ENCODE assay signal across 1 cellular context in the genomic region with DNA sequence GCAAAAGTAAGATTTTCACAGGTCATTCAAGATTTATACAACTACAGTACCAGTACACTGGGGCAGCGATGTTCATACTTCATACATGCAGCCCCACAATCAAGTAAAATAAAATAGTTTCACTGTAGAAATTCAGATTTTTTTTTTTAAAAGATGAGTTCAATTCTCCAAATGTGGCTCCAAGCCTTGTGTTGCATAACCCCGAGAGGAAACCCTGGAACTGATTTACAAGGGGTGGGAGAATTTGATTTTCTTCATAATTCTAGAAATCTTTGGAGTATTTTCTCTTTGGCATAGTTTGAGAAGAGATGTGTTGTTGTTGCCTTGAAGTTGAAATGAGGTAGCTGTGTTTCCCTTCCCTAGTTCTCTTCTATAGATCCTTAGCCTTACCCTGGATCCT.
TF ChIP-seq lines count a peak whose summit lies in the region.

No MANE protein-coding gene starts in this region.

TF ChIP-seq in K562, 482 proteins besides CTCF, POLR2A, EP300 and RAD21:
- TF ChIP-seq CEBPB (tag; IDR thresholded peaks at IDR 0.05) (peak; percentile 43), FOSL1 (tag; conservative IDR thresholded peaks at IDR 0.05) (no peak), NELFE (IDR thresholded peaks at IDR 0.05; ENCODE audit: insufficient read depth, insufficient read length) (no peak), KDM1A (IDR thresholded peaks at IDR 0.05) (peak; percentile 58 to 67), ELF4 (CRISPR knock-in tag; IDR thresholded peaks at IDR 0.05) (no peak), ZNF253 (CRISPR knock-in tag; conservative IDR thresholded peaks at IDR 0.05) (no peak), RCOR1 (IDR thresholded peaks at IDR 0.05; ENCODE audit: borderline replicate concordance in 1 of 2, low read depth in 2 of 2, low read length in 2 of 2) (0 out of 4 replicates have a peak, but pooled peaks of 1 of the 2 experiments have one; percentile 15), NCOR1 (IDR thresholded peaks at IDR 0.05) (0 out of 2 replicates have a peak, but pooled peaks have one; percentile 8), CEBPG (CRISPR knock-in tag; IDR thresholded peaks at IDR 0.05) (no peak), CEBPG (tag; conservative IDR thresholded peaks at IDR 0.05 in 1 of 2, IDR thresholded peaks at IDR 0.05 in 1 of 2) (peak in 1 of 2 experiments; percentile 52; a peak in 1 of 4 replicates)
- TF ChIP-seq, protein P1, sequence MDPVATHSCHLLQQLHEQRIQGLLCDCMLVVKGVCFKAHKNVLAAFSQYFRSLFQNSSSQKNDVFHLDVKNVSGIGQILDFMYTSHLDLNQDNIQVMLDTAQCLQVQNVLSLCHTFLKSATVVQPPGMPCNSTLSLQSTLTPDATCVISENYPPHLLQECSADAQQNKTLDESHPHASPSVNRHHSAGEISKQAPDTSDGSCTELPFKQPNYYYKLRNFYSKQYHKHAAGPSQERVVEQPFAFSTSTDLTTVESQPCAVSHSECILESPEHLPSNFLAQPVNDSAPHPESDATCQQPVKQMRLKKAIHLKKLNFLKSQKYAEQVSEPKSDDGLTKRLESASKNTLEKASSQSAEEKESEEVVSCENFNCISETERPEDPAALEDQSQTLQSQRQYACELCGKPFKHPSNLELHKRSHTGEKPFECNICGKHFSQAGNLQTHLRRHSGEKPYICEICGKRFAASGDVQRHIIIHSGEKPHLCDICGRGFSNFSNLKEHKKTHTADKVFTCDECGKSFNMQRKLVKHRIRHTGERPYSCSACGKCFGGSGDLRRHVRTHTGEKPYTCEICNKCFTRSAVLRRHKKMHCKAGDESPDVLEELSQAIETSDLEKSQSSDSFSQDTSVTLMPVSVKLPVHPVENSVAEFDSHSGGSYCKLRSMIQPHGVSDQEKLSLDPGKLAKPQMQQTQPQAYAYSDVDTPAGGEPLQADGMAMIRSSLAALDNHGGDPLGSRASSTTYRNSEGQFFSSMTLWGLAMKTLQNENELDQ (CRISPR knock-in tag; IDR thresholded peaks at IDR 0.05; ENCODE audit: borderline replicate concordance), result no peak
- TF ChIP-seq, protein P2, sequence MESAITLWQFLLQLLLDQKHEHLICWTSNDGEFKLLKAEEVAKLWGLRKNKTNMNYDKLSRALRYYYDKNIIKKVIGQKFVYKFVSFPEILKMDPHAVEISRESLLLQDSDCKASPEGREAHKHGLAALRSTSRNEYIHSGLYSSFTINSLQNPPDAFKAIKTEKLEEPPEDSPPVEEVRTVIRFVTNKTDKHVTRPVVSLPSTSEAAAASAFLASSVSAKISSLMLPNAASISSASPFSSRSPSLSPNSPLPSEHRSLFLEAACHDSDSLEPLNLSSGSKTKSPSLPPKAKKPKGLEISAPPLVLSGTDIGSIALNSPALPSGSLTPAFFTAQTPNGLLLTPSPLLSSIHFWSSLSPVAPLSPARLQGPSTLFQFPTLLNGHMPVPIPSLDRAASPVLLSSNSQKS (CRISPR knock-in tag; IDR thresholded peaks at IDR 0.05), result no peak
- TF ChIP-seq, protein P3, sequence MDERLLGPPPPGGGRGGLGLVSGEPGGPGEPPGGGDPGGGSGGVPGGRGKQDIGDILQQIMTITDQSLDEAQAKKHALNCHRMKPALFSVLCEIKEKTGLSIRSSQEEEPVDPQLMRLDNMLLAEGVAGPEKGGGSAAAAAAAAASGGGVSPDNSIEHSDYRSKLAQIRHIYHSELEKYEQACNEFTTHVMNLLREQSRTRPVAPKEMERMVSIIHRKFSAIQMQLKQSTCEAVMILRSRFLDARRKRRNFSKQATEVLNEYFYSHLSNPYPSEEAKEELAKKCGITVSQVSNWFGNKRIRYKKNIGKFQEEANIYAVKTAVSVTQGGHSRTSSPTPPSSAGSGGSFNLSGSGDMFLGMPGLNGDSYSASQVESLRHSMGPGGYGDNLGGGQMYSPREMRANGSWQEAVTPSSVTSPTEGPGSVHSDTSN (CRISPR knock-in tag; IDR thresholded peaks at IDR 0.05; ENCODE audit: low read depth), result no peak
- TF ChIP-seq, protein P3 (tag; conservative IDR thresholded peaks at IDR 0.05; ENCODE audit: low read depth), result no peak
- TF ChIP-seq, protein P4, sequence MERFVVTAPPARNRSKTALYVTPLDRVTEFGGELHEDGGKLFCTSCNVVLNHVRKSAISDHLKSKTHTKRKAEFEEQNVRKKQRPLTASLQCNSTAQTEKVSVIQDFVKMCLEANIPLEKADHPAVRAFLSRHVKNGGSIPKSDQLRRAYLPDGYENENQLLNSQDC (CRISPR knock-in tag; IDR thresholded peaks at IDR 0.05), result no peak
